1 cellular context compared by ENCODE assay signal in the genomic region with DNA sequence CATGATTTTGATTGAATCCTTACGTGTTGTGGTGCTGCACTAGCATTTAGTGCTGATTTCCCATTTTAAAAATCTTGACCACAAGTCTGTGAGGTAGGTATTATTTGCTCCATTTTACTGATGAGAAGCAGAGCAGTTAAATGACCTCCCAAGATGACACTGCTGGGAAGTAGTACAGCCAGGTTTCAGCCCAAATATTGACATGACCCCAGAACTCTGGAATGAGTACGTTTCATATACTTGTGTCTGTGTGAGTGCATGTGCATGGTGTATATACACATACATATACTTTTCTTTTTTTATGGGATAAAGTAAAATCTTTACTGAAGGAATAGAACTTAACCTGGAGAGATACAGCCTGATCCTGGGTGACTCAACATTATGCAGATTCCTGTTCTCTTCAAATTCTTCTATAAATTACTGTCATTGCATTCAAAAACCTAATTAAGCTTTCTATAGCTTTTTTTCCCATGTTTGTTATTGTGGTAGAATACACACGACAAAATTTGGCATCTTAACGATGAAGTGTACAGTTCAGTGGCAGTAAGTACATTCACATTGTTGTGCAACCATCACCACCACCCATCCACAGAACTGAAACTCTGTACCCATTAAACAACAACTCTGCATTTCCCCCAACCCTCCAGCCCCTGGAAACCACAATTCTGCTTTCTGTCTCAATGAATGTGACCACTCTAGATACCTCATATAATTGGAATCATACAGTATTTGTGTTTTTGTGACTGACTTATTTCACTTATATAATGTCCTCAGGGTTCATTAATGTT.
TF ChIP-seq lines count a peak whose summit lies in the region.

No MANE protein-coding gene starts in this region.

TF ChIP-seq in liver, 16 proteins besides CTCF, POLR2A, EP300 and RAD21 (continued from another document):
- TF ChIP-seq, protein P1, sequence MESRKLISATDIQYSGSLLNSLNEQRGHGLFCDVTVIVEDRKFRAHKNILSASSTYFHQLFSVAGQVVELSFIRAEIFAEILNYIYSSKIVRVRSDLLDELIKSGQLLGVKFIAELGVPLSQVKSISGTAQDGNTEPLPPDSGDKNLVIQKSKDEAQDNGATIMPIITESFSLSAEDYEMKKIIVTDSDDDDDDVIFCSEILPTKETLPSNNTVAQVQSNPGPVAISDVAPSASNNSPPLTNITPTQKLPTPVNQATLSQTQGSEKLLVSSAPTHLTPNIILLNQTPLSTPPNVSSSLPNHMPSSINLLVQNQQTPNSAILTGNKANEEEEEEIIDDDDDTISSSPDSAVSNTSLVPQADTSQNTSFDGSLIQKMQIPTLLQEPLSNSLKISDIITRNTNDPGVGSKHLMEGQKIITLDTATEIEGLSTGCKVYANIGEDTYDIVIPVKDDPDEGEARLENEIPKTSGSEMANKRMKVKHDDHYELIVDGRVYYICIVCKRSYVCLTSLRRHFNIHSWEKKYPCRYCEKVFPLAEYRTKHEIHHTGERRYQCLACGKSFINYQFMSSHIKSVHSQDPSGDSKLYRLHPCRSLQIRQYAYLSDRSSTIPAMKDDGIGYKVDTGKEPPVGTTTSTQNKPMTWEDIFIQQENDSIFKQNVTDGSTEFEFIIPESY (IDR thresholded peaks at IDR 0.05), result peak; percentile 49
